Comparison of ENCODE assay signal across 8 cellular contexts in genomic region chr16:81831722-81832126, GRCh38. TPM values are rescaled to one million over a fixed set of nuclear protein-coding genes. Genes with fewer than 3 reads are reported as not detected.
DNase-seq lines count a peak whose midpoint lies in the region; ATAC-seq and TF ChIP-seq lines count a peak whose summit lies in the region.

No MANE protein-coding gene starts in this region.

- peak overlapping the region; percentile 99 for H3K4me2 ChIP-seq in DOHH2 (ENCODE audit: low read length)

- intact Hi-C loops in right cardiac atrium (cut with DNase I) = no loop called here

- no peaks in the 10 kb centered on the region for H3K9me2 ChIP-seq in DOHH2 (replicated peaks; ENCODE audit: control insufficient read depth, low read length)

- H3K4me1 ChIP-seq in DOHH2 (ENCODE audit: control insufficient read depth, low read length) (peaks cover 97% of the 10 kb centered on the region), right cardiac atrium (ENCODE audit: control insufficient read depth, insufficient read depth, low read length) (peaks cover 7% of the 10 kb centered on the region)

- no peaks in the 10 kb centered on the region for H3K9me3 ChIP-seq in DOHH2 (ENCODE audit: control insufficient read depth, insufficient read depth, low read length)
- H3K9me3 ChIP-seq in right cardiac atrium (ENCODE audit: control insufficient read depth, low read length) = no peaks in the 10 kb centered on the region

- H3K4me3 ChIP-seq in DOHH2 (ENCODE audit: low read length) = peak overlapping the region; percentile 80
- H3K4me3 ChIP-seq in right cardiac atrium (ENCODE audit: low read length) = no peak overlapping the region

- H4K20me1 ChIP-seq in DOHH2 (ENCODE audit: control insufficient read depth, insufficient read depth, low read depth, low read length) = no peaks in the 10 kb centered on the region

- TF ChIP-seq CTCF in DOHH2 (IDR thresholded peaks at IDR 0.05; ENCODE audit: low read depth, low read length, poor library complexity, severe bottlenecking) (peak; percentile 39), omental fat pad (IDR thresholded peaks at IDR 0.05) (no peak)

- H3K27me3 ChIP-seq in DOHH2 (ENCODE audit: control insufficient read depth, low read length) = no peaks in the 10 kb centered on the region
- no peaks in the 10 kb centered on the region for H3K27me3 ChIP-seq in right cardiac atrium (ENCODE audit: control insufficient read depth, insufficient read depth)

- DNase-seq in activated CD4-positive, alpha-beta T cell treated with anti-CD3 and anti-CD28 coated beads, Interleukin-2, amount 50 U/mL, for 1 hour = peak; percentile 4
- peak; percentile 54 to 76 (median 73) for DNase-seq in right cardiac atrium
- peak; percentile 47 to 61 for DNase-seq in stimulated activated CD8-positive, alpha-beta memory T cell treated with anti-CD3 and anti-CD28 coated beads, Interleukin-7, amount 100 ng/mL, for 4 hours (ENCODE audit: low read depth in 2 of 2)
- no peak for DNase-seq in NCI-H1694 (lab: John Stamatoyannopoulos, UW)
- no peak for DNase-seq in omental fat pad (ENCODE audit: low spot score)

- peaks cover 48% of the 10 kb centered on the region for H3F3A ChIP-seq in DOHH2 (ENCODE audit: control insufficient read depth, insufficient read depth)

- ATAC-seq in GM19452 (IDR thresholded peaks at IDR 0.05; ENCODE audit: unreplicated experiment) = peak; percentile 68
- peak; percentile 63 for ATAC-seq in HG03457 (IDR thresholded peaks at IDR 0.05; ENCODE audit: unreplicated experiment)
- ATAC-seq in right cardiac atrium = peak; percentile 32 to 61
- no peak for ATAC-seq in omental fat pad (ENCODE audit: low FRiP score)

- peaks cover 90% of the 10 kb centered on the region for H3K79me2 ChIP-seq in DOHH2 (ENCODE audit: control insufficient read depth, low read length)

- H3K36me3 ChIP-seq in DOHH2 (ENCODE audit: control insufficient read depth, low read length) = peaks cover 79% of the 10 kb centered on the region

- 72% methylated on average over 8 of the region's 8 CpGs for WGBS in right cardiac atrium

- H3K27ac ChIP-seq in DOHH2 (ENCODE audit: low read depth, low read length) = peak overlapping the region; percentile 100
- no peak overlapping the region for H3K27ac ChIP-seq in right cardiac atrium (ENCODE audit: low read length)

RNA-seq across cellular contexts. Expression of gene PLCG2, which starts 52.6 kb away (rescaled TPM):
- total RNA-seq in right cardiac atrium (10 to 100 TPM in 2 of 4 donors, 1 to 10 TPM in 2; 8.1 to 18.3 (median 11.7) TPM), omental fat pad (10 to 100 TPM in 3 of 4 donors, 1 to 10 TPM in 1; 8.3 to 59.6 (median 19.9) TPM)
- 4.3 TPM for polyA plus RNA-seq in right cardiac atrium

Comparison
In these comparisons a context has a peak if more than half of its experiments do, and no peak if none do; other contexts are left out.
1. DNase-seq: peak in activated CD4-positive, alpha-beta T cell treated with anti-CD3 and anti-CD28 coated beads, Interleukin-2, amount 50 U/mL, for 1 hour (single experiment), right cardiac atrium (3 of 3) and stimulated activated CD8-positive, alpha-beta memory T cell treated with anti-CD3 and anti-CD28 coated beads, Interleukin-7, amount 100 ng/mL, for 4 hours (2 of 2); none in NCI-H1694 (single experiment) and omental fat pad (single experiment).